13 cellular contexts compared by ENCODE assay signal in genomic region chr1:235315173-235315572, GRCh38. TPM values are rescaled to one million over a fixed set of nuclear protein-coding genes. Genes with fewer than 3 reads are reported as not detected.
DNase-seq lines count a peak whose midpoint lies in the region; ATAC-seq, FAIRE-seq and TF ChIP-seq lines count a peak whose summit lies in the region.
"Had no signal": no experiment of that assay in that cellular context is flagged by ENCODE, and none has a peak within 500 bp of the region (broad histone marks: within the 10 kb centered on the region; RNA-seq: fewer than 3 reads in every experiment).

No MANE protein-coding gene starts in this region.

- no peak overlapping the region for H3K4me3 Mint-ChIP-seq in MCF 10A (ENCODE audit: unreplicated experiment)

- no peak overlapping the region for H2BK5ac ChIP-seq in IMR-90 (ENCODE audit: low read depth, low read length, poor library complexity, severe bottlenecking)

- H3K27me3 ChIP-seq in mammary epithelial cell (ENCODE audit: insufficient read depth, low read length) (no peaks in the 10 kb centered on the region), IMR-90 (ENCODE audit: control insufficient read depth, insufficient read depth, low read length) (no peaks in the 10 kb centered on the region), GM12878 (replicated peaks in 1 of 2; ENCODE audit: control insufficient read depth in 2 of 2, insufficient read depth in 2 of 2, low read length in 1 of 2) (no peaks in the 10 kb centered on the region), smooth muscle cell (ENCODE audit: low read depth) (no peaks in the 10 kb centered on the region)

- H4K20me1 ChIP-seq in mammary epithelial cell (ENCODE audit: insufficient read depth, low read length) (no peaks in the 10 kb centered on the region), IMR-90 (ENCODE audit: insufficient read depth, low read length) (peaks cover 89% of the 10 kb centered on the region), GM12878 (ENCODE audit: control insufficient read depth, insufficient read depth) (no peaks in the 10 kb centered on the region), smooth muscle cell (ENCODE audit: low read depth) (peaks cover 100% of the 10 kb centered on the region)

- H3K9me3 ChIP-seq in mammary epithelial cell (replicated peaks; ENCODE audit: insufficient read depth, low read length) (no peaks in the 10 kb centered on the region), IMR-90 (ENCODE audit: control insufficient read depth, insufficient read depth, low read length) (no peaks in the 10 kb centered on the region), GM12878 (replicated peaks; ENCODE audit: control insufficient read depth, insufficient read depth, low read length) (no peaks in the 10 kb centered on the region), smooth muscle cell (replicated peaks; ENCODE audit: low read depth) (no peaks in the 10 kb centered on the region)

- no peak overlapping the region for H2AK5ac ChIP-seq in IMR-90 (ENCODE audit: low read depth, low read length)

- no peak overlapping the region for H3K4me3 ChIP-seq in mammary epithelial cell (replicated peaks in 1 of 3; ENCODE audit: insufficient read depth in 1 of 3, low read depth in 2 of 3, low read length in 3 of 3)
- H3K4me3 ChIP-seq in IMR-90 (ENCODE audit: insufficient read depth, low read depth, low read length) = no peak overlapping the region
- H3K4me3 ChIP-seq in GM12878 = no peak overlapping the region
- no peak overlapping the region for H3K4me3 ChIP-seq in smooth muscle cell

- intact Hi-C loops in MCF 10A (cut with micrococcal nuclease) (no loop called here), mammary epithelial cell (cut with micrococcal nuclease) (no loop called here), IMR-90 (cut with micrococcal nuclease) (no loop called here), GM12878 (cut with micrococcal nuclease; ENCODE audit: unreplicated experiment) (no loop called here)

- H2BK120ac ChIP-seq in IMR-90 (ENCODE audit: low read depth, low read length) = no peak overlapping the region

- no peak overlapping the region for H3K56ac ChIP-seq in IMR-90 (ENCODE audit: extremely low read depth, insufficient read depth, low read length)

- H3K4me1 ChIP-seq in mammary epithelial cell (ENCODE audit: insufficient read depth, low read length) = peaks cover 13% of the 10 kb centered on the region
- peaks cover 4% of the 10 kb centered on the region; the same call in 1 of the 2 replicates for H3K4me1 ChIP-seq in IMR-90 (ENCODE audit: control insufficient read depth, insufficient read depth, low read length)
- peaks cover 6% of the 10 kb centered on the region; the same call in 1 of the 2 replicates for H3K4me1 ChIP-seq in GM12878 (ENCODE audit: control insufficient read depth, insufficient read depth, low read length)
- peaks cover 6% of the 10 kb centered on the region for H3K4me1 ChIP-seq in smooth muscle cell (ENCODE audit: low read depth)

- POLR2A ChIA-PET in MCF 10A (lab: Yijun Ruan, JAX) (interaction anchor here (1.0 to 9.6 kb wide), 3 partner anchors 12 to 52 kb away, joined by 3 to 193 read pairs (median 4); partner anchors contain the start of genes ARID4B, GGPS1 and TBCE), IMR-90 (lab: Charles Lee; ENCODE audit: unreplicated experiment) (interaction anchor here (0.6 kb wide), 1 partner anchor 11 kb away, joined by 4 read pairs; no protein-coding TSS in a partner anchor), GM12878 (lab: Charles Lee) (interaction anchor here (1.2 to 3.3 kb wide), 3 partner anchors 9 to 54 kb away, joined by 3 to 11 read pairs (median 4); no protein-coding TSS in a partner anchor)

- H2AFZ ChIP-seq in mammary epithelial cell (ENCODE audit: low read depth, low read length) (no peak overlapping the region), IMR-90 (replicated peaks; ENCODE audit: low read length, poor library complexity) (no peak overlapping the region), GM12878 (ENCODE audit: control insufficient read depth, low read depth, low read length) (no peak overlapping the region), smooth muscle cell (ENCODE audit: low read depth) (no peak overlapping the region)
- H2AFZ ChIP-seq: GM23248 had no signal

- no peaks in the 10 kb centered on the region for H3K27me3 Mint-ChIP-seq in MCF 10A (ENCODE audit: insufficient read depth, unreplicated experiment)

- no peak for FAIRE-seq in GM12878 (lab: Jason Lieb, UNC)

- no peak overlapping the region for H3K14ac ChIP-seq in IMR-90 (replicated peaks; ENCODE audit: low read depth, low read length)

- H4K91ac ChIP-seq in IMR-90 (ENCODE audit: insufficient read depth, low read depth, low read length) = no peak overlapping the region

- H4K8ac ChIP-seq in IMR-90 (ENCODE audit: low read depth in 2 of 2, low read length in 2 of 2) = no peak overlapping the region

- in situ Hi-C loops in mammary epithelial cell (cut with MboI; ENCODE audit: low sequenced_read_pairs in 2 of 2) (no loop called here), IMR-90 (cut with MboI; ENCODE audit: low sequenced_read_pairs) (no loop called here), GM12878 (cut with MboI) (no loop called here)

- no peak for TF ChIP-seq POLR2A in IMR-90 (IDR thresholded peaks at IDR 0.05; ENCODE audit: low read depth, low read length)
- TF ChIP-seq POLR2A in GM12878 (IDR thresholded peaks at IDR 0.05; ENCODE audit: low read depth, low read length) = no peak

- TF ChIP-seq CTCF in MCF 10A (IDR thresholded peaks at IDR 0.05; ENCODE audit: unreplicated experiment) (no peak), mammary epithelial cell (conservative IDR thresholded peaks at IDR 0.05 in 1 of 2, IDR thresholded peaks at IDR 0.05 in 1 of 2; ENCODE audit: extremely low read depth in 1 of 2, insufficient read depth in 1 of 2, low read depth in 1 of 2, low read length in 2 of 2) (no peak), IMR-90 (conservative IDR thresholded peaks at IDR 0.05; ENCODE audit: low read depth, low read length) (no peak), GM12878 (IDR thresholded peaks at IDR 0.05 in 2 of 3, conservative IDR thresholded peaks at IDR 0.05 in 1 of 3; ENCODE audit: control insufficient read depth in 2 of 3, extremely low read depth in 1 of 3, insufficient read depth in 1 of 3, low read depth in 3 of 3, low read length in 3 of 3) (no peak), smooth muscle cell (IDR thresholded peaks at IDR 0.05; ENCODE audit: borderline replicate concordance, insufficient read depth, poor library complexity, severe bottlenecking) (no peak)

- H3K4me2 ChIP-seq in mammary epithelial cell (ENCODE audit: insufficient read depth, low read depth, low read length) (no peak overlapping the region), IMR-90 (ENCODE audit: low read depth, low read length) (no peak overlapping the region), GM12878 (ENCODE audit: control insufficient read depth, insufficient read depth) (peak overlapping the region; percentile 21; the same call in 1 of the 2 replicates), smooth muscle cell (no peak overlapping the region)

- TF ChIP-seq EP300 in GM12878 (IDR thresholded peaks at IDR 0.05; ENCODE audit: borderline replicate concordance in 1 of 2, control insufficient read depth in 1 of 2, low read depth in 2 of 2, low read length in 2 of 2) = no peak

- WGBS in mammary epithelial cell (ENCODE audit: low coverage, missing lambda C conversion rate) = 100% methylated on average over 5 of the region's 5 CpGs
- WGBS in IMR-90 (ENCODE audit: extremely low coverage in 2 of 2, insufficient read length in 1 of 2), 2 experiments = no CpG with 5 or more reads among the region's 5 CpGs
- WGBS in GM12878 (ENCODE audit: insufficient coverage, insufficient replicate concordance, low lambda C conversion rate, missing lambda C conversion rate) = 73% methylated on average over 5 of the region's 5 CpGs
- 96% methylated on average over 5 of the region's 5 CpGs for WGBS in smooth muscle cell (ENCODE audit: low lambda C conversion rate)

- no peak overlapping the region for H4K5ac ChIP-seq in IMR-90 (ENCODE audit: low read depth, low read length)

- H3K18ac ChIP-seq in IMR-90 (ENCODE audit: low read depth, low read length) = no peak overlapping the region

- ATAC-seq in IMR-90 (ENCODE audit: low read depth) (no peak), GM12878 (no peak), GM21447 (IDR thresholded peaks at IDR 0.05; ENCODE audit: unreplicated experiment) (no peak)

- no peak overlapping the region for H2BK15ac ChIP-seq in IMR-90 (ENCODE audit: low read depth, low read length)

- H2BK20ac ChIP-seq in IMR-90 (ENCODE audit: low read depth, low read length) = no peak overlapping the region

- no peaks in the 10 kb centered on the region for H3K9me3 Mint-ChIP-seq in MCF 10A (ENCODE audit: unreplicated experiment)

- no peak for DNase-seq in MCF 10A (ENCODE audit: unreplicated experiment)
- no peak for DNase-seq in mammary epithelial cell
- no peak for DNase-seq in IMR-90
- DNase-seq in GM12878 (ENCODE audit: low read depth, low spot score) = no peak
- no peak for DNase-seq in smooth muscle cell (lab: John Stamatoyannopoulos, UW; ENCODE audit: unreplicated experiment)
- DNase-seq in globus pallidus (ENCODE audit: low spot score) = no peak
- DNase-seq: GM23248, KBM-7, NCI-H1048, NCI-H146, NCI-H2081, NCI-H510A treated with DMSO at 0.1 percent for 48 hours had no signal

- BruUV-seq in MCF 10A (replicated peaks; lab: Mats Ljungman, UMichigan) (no TSS peak), mammary epithelial cell (replicated peaks; lab: Mats Ljungman, UMichigan) (no TSS peak), IMR-90 (replicated peaks; lab: Mats Ljungman, UMichigan) (no TSS peak), GM12878 (replicated peaks; lab: Mats Ljungman, UMichigan) (TSS peak; percentile 3)

- TF ChIP-seq RAD21 in IMR-90 (IDR thresholded peaks at IDR 0.05; ENCODE audit: low read length) (no peak), GM12878 (IDR thresholded peaks at IDR 0.05; ENCODE audit: insufficient read depth, low read depth, low read length) (no peak)

- no peak overlapping the region for H3K23ac ChIP-seq in IMR-90 (ENCODE audit: low read depth, low read length)

- H3F3A ChIP-seq in smooth muscle cell (ENCODE audit: low read depth) = peaks cover 6% of the 10 kb centered on the region

- H3K27ac ChIP-seq in mammary epithelial cell (ENCODE audit: insufficient read depth, low read depth, low read length) (no peak overlapping the region), IMR-90 (ENCODE audit: insufficient read depth, low read length) (no peak overlapping the region), GM12878 (ENCODE audit: control insufficient read depth, insufficient read depth) (no peak overlapping the region), smooth muscle cell (ENCODE audit: low read depth) (peak overlapping the region; percentile 17)
- H3K27ac ChIP-seq: GM23248 had no signal

- H2AK9ac ChIP-seq in IMR-90 (replicated peaks; ENCODE audit: low read depth, low read length, poor library complexity) = no peak overlapping the region

- H3K9ac ChIP-seq in mammary epithelial cell (ENCODE audit: insufficient read depth, low read length) (no peak overlapping the region), IMR-90 (ENCODE audit: low read depth, low read length) (no peak overlapping the region), GM12878 (ENCODE audit: control insufficient read depth, insufficient read depth, low read length) (no peak overlapping the region), smooth muscle cell (ENCODE audit: low read depth) (no peak overlapping the region)

- H3K4ac ChIP-seq in IMR-90 (ENCODE audit: low read depth, low read length) = no peak overlapping the region

- dilution Hi-C loops in mammary epithelial cell (cut with HindIII; ENCODE audit: low sequenced_read_pairs) = no loop called here
- dilution Hi-C loops in IMR-90 (cut with HindIII; ENCODE audit: low sequenced_read_pairs, unreplicated experiment) = no loop called here

- H3K27ac Mint-ChIP-seq in MCF 10A (ENCODE audit: low read depth, unreplicated experiment) = peak overlapping the region; percentile 62

- H3K4me1 Mint-ChIP-seq in MCF 10A (ENCODE audit: insufficient read depth, unreplicated experiment) = peaks cover 30% of the 10 kb centered on the region

- H3K79me2 ChIP-seq in mammary epithelial cell (ENCODE audit: insufficient read depth, low read length) (peaks cover 95% of the 10 kb centered on the region), GM12878 (ENCODE audit: control insufficient read depth, insufficient read depth, low read length) (peaks cover 80% of the 10 kb centered on the region), smooth muscle cell (ENCODE audit: low read depth) (peaks cover 100% of the 10 kb centered on the region)

- H3K36me3 ChIP-seq in mammary epithelial cell (ENCODE audit: insufficient read depth, low read length) = peaks cover 4% of the 10 kb centered on the region
- H3K36me3 ChIP-seq in IMR-90 (ENCODE audit: control insufficient read depth, insufficient read depth, low read length) = peaks cover 10% of the 10 kb centered on the region
- peaks cover 0 to 20% of the 10 kb centered on the region in 2 experiments; a peak in 2 of 4 replicates for H3K36me3 ChIP-seq in GM12878 (ENCODE audit: control insufficient read depth in 2 of 2, insufficient read depth in 2 of 2, low read length in 1 of 2)
- H3K36me3 ChIP-seq in smooth muscle cell (ENCODE audit: low read depth) = no peaks in the 10 kb centered on the region

- H3K9me1 ChIP-seq in IMR-90 (ENCODE audit: insufficient read depth, low read length) = peaks cover 11% of the 10 kb centered on the region

- RAD21 ChIA-PET in GM12878 (lab: Charles Lee; ENCODE audit: unreplicated experiment) = interaction anchor here (1.8 kb wide), 1 partner anchor 39 kb away, joined by 7 read pairs; no protein-coding TSS in a partner anchor

- H3K36me3 Mint-ChIP-seq in MCF 10A (ENCODE audit: insufficient read depth, unreplicated experiment) = peaks cover 23% of the 10 kb centered on the region

- CTCF ChIA-PET in MCF 10A (lab: Yijun Ruan, JAX) = interaction anchor here (1.2 to 1.5 kb wide), 3 partner anchors 9 to 31 kb away, joined by 4 to 5 read pairs (median 5); no protein-coding TSS in a partner anchor
- CTCF ChIA-PET in mammary epithelial cell (lab: Charles Lee; ENCODE audit: low non-redundant PET) = no interaction called here
- CTCF ChIA-PET in IMR-90 (lab: Yijun Ruan, JAX) = no interaction called here
- CTCF ChIA-PET in GM12878 (lab: Yijun Ruan, JAX) = interaction anchor here (1.3 to 4.2 kb wide), 4 partner anchors 8 to 198 kb away, joined by 4 to 16 read pairs (median 5); no protein-coding TSS in a partner anchor

- SMC1A ChIA-PET in GM12878 (lab: Charles Lee; ENCODE audit: uncharacterized antibody, unreplicated experiment) = interaction anchor here (0.6 to 3.4 kb wide), 6 partner anchors 9 to 64 kb away, joined by 3 to 17 read pairs (median 4); no protein-coding TSS in a partner anchor

- H3K79me1 ChIP-seq in IMR-90 (ENCODE audit: low read depth in 1 of 2, low read length in 2 of 2) = peaks cover 3 to 60% of the 10 kb centered on the region in 2 experiments; a peak in 3 of 4 replicates

RNA-seq across cellular contexts. Expression of gene ARID4B, which starts 12.8 kb away (rescaled TPM):
- total RNA-seq in MCF 10A (2022) (48.7 and 61.0 TPM in 2 replicates), mammary epithelial cell (10 to 100 TPM; 20.5 to 24.6 TPM), IMR-90 (2012; rRNA removed) (16.0 and 23.9 TPM in 2 replicates), GM12878 (2014; rRNA removed) (30.8 and 32.3 TPM in 2 replicates), GM12878 (2014; rRNA removed; fragmentation: Illumina TruSeq; extraction: Trizol) (39.1 and 40.7 TPM in 2 replicates), GM12878 (2021) (25.2 and 29.9 TPM in 2 replicates), smooth muscle cell (33.2 and 40.3 TPM in 2 replicates)
- polyA plus RNA-seq in mammary epithelial cell (4.9 TPM), IMR-90 (2012; rRNA removed) (7.0 and 8.5 TPM in 2 replicates), GM12878 (2011; rRNA removed) (20.8 and 38.1 TPM in 2 replicates), GM12878 (2014; fragmentation: Illumina TruSeq; extraction: Trizol) (26.1 and 37.4 TPM in 2 replicates), GM12878 (2014; fragmentation: Nextera tagmentation; extraction: Ambion mirVana) (10 to 100 TPM; 13.6 to 19.1 TPM), GM12878 (2014; rRNA removed) (16.1 and 16.9 TPM in 2 replicates), GM12878 (2016; fragmentation: Nextera tagmentation; extraction: Ambion mirVana) (10 to 100 TPM; 31.7 to 33.1 TPM), smooth muscle cell (29.0 and 39.1 TPM in 2 replicates)
- polyA minus RNA-seq in mammary epithelial cell = 121 TPM
- polyA plus RNA-seq in IMR-90 (2012; cell fraction: cytosol; rRNA removed) = 1.0 and 1.3 TPM in 2 replicates
- polyA plus RNA-seq in IMR-90 (2012; cell fraction: nucleus; rRNA removed; ENCODE audit: low replicate concordance) = 2.8 and 17.8 TPM in 2 replicates
- 205 and 208 TPM in 2 replicates for total RNA-seq in GM12878 (2013; cell fraction: nucleolus; rRNA removed)
- polyA plus RNA-seq in GM12878 (2011; ENCODE audit: low read depth) = 14.4 TPM
- polyA plus RNA-seq in GM12878 (2011; cell fraction: cytosol; rRNA removed) = 6.9 and 7.6 TPM in 2 replicates
- 27.7 and 28.1 TPM in 2 replicates for polyA plus RNA-seq in GM12878 (2011; cell fraction: nucleus; rRNA removed)
- polyA plus RNA-seq in GM12878 (2012) = 18.1 and 21.5 TPM in 2 replicates
- polyA minus RNA-seq in GM12878 (2011; rRNA and poly(A)+ RNA removed) = 30.9 and 49.3 TPM in 2 replicates
- polyA minus RNA-seq in GM12878 (2011; cell fraction: cytosol; rRNA and poly(A)+ RNA removed) = 10.4 and 12.1 TPM in 2 replicates
- 34.6 and 72.5 TPM in 2 replicates for polyA minus RNA-seq in GM12878 (2011; cell fraction: nucleus; rRNA and poly(A)+ RNA removed)

RNA-seq across cellular contexts. Expression of gene GGPS1, which starts 13.2 kb away (rescaled TPM):
- 56.5 and 74.8 TPM in 2 replicates for total RNA-seq in MCF 10A (2022)
- 10 to 100 TPM; 35.8 to 37.9 TPM for total RNA-seq in mammary epithelial cell
- 18.0 TPM for polyA plus RNA-seq in mammary epithelial cell
- 37.6 TPM for polyA minus RNA-seq in mammary epithelial cell
- 21.5 and 23.1 TPM in 2 replicates for total RNA-seq in IMR-90 (2012; rRNA removed)
- 11.9 and 16.4 TPM in 2 replicates for polyA plus RNA-seq in IMR-90 (2012; rRNA removed)
- polyA plus RNA-seq in IMR-90 (2012; cell fraction: cytosol; rRNA removed) = 2.2 TPM in 2 replicates
- polyA plus RNA-seq in IMR-90 (2012; cell fraction: nucleus; rRNA removed; ENCODE audit: low replicate concordance) = 0.34 and 5.8 TPM in 2 replicates
- 8.5 and 8.7 TPM in 2 replicates for total RNA-seq in GM12878 (2013; cell fraction: nucleolus; rRNA removed)
- total RNA-seq in GM12878 (2014; rRNA removed) = 14.2 and 15.1 TPM in 2 replicates
- 15.7 TPM in 2 replicates for total RNA-seq in GM12878 (2014; rRNA removed; fragmentation: Illumina TruSeq; extraction: Trizol)
- total RNA-seq in GM12878 (2021) = 19.6 and 21.3 TPM in 2 replicates
- 6.9 TPM for polyA plus RNA-seq in GM12878 (2011; ENCODE audit: low read depth)
- polyA plus RNA-seq in GM12878 (2011; rRNA removed) = 33.5 and 48.5 TPM in 2 replicates
- polyA plus RNA-seq in GM12878 (2011; cell fraction: cytosol; rRNA removed) = 16.9 and 20.6 TPM in 2 replicates
- 8.9 and 9.6 TPM in 2 replicates for polyA plus RNA-seq in GM12878 (2011; cell fraction: nucleus; rRNA removed)
- 10.3 and 16.9 TPM in 2 replicates for polyA plus RNA-seq in GM12878 (2012)
- polyA plus RNA-seq in GM12878 (2014; fragmentation: Illumina TruSeq; extraction: Trizol) = 23.3 and 24.7 TPM in 2 replicates
- 10 to 100 TPM; 28.9 to 36.0 TPM for polyA plus RNA-seq in GM12878 (2014; fragmentation: Nextera tagmentation; extraction: Ambion mirVana)
- polyA plus RNA-seq in GM12878 (2014; rRNA removed) = 17.3 and 19.4 TPM in 2 replicates
- polyA plus RNA-seq in GM12878 (2016; fragmentation: Nextera tagmentation; extraction: Ambion mirVana) = 10 to 100 TPM; 25.8 to 29.2 TPM
- 18.0 and 20.7 TPM in 2 replicates for polyA minus RNA-seq in GM12878 (2011; rRNA and poly(A)+ RNA removed)
- 8.4 and 11.1 TPM in 2 replicates for polyA minus RNA-seq in GM12878 (2011; cell fraction: cytosol; rRNA and poly(A)+ RNA removed)
- polyA minus RNA-seq in GM12878 (2011; cell fraction: nucleus; rRNA and poly(A)+ RNA removed) = 2.7 and 3.1 TPM in 2 replicates
- 41.3 and 45.8 TPM in 2 replicates for total RNA-seq in smooth muscle cell
- 47.5 and 48.1 TPM in 2 replicates for polyA plus RNA-seq in smooth muscle cell

RNA-seq across cellular contexts. Expression of gene TBCE, which starts 52.1 kb away (rescaled TPM):
- total RNA-seq in MCF 10A (2022) = 45.6 and 52.5 TPM in 2 replicates
- 10 to 100 TPM; 15.8 to 19.4 TPM for total RNA-seq in mammary epithelial cell
- polyA plus RNA-seq in mammary epithelial cell = 15.2 TPM
- polyA minus RNA-seq in mammary epithelial cell = 19.4 TPM
- 26.7 and 33.1 TPM in 2 replicates for total RNA-seq in IMR-90 (2012; rRNA removed)
- polyA plus RNA-seq in IMR-90 (2012; rRNA removed) = 21.6 and 25.3 TPM in 2 replicates
- 3.6 and 8.4 TPM in 2 replicates for polyA plus RNA-seq in IMR-90 (2012; cell fraction: cytosol; rRNA removed)
- 5.6 and 43.9 TPM in 2 replicates for polyA plus RNA-seq in IMR-90 (2012; cell fraction: nucleus; rRNA removed; ENCODE audit: low replicate concordance)
- total RNA-seq in GM12878 (2013; cell fraction: nucleolus; rRNA removed) = 47.6 and 50.0 TPM in 2 replicates
- total RNA-seq in GM12878 (2014; rRNA removed) = 25.3 and 26.1 TPM in 2 replicates
- total RNA-seq in GM12878 (2014; rRNA removed; fragmentation: Illumina TruSeq; extraction: Trizol) = 32.7 and 34.0 TPM in 2 replicates
- 19.7 and 22.7 TPM in 2 replicates for total RNA-seq in GM12878 (2021)
- 9.9 TPM for polyA plus RNA-seq in GM12878 (2011; ENCODE audit: low read depth)
- polyA plus RNA-seq in GM12878 (2011; rRNA removed) = 30.6 and 36.6 TPM in 2 replicates
- polyA plus RNA-seq in GM12878 (2011; cell fraction: cytosol; rRNA removed) = 12.9 and 16.2 TPM in 2 replicates
- 20.5 and 24.0 TPM in 2 replicates for polyA plus RNA-seq in GM12878 (2011; cell fraction: nucleus; rRNA removed)
- polyA plus RNA-seq in GM12878 (2012) = 20.4 and 21.4 TPM in 2 replicates
- polyA plus RNA-seq in GM12878 (2014; fragmentation: Illumina TruSeq; extraction: Trizol) = 31.0 and 46.5 TPM in 2 replicates
- polyA plus RNA-seq in GM12878 (2014; fragmentation: Nextera tagmentation; extraction: Ambion mirVana) = 10 to 100 TPM; 22.7 to 27.8 TPM
- polyA plus RNA-seq in GM12878 (2014; rRNA removed) = 24.2 and 26.3 TPM in 2 replicates
- 10 to 100 TPM; 39.3 to 48.7 TPM for polyA plus RNA-seq in GM12878 (2016; fragmentation: Nextera tagmentation; extraction: Ambion mirVana)
- polyA minus RNA-seq in GM12878 (2011; rRNA and poly(A)+ RNA removed) = 14.7 and 18.5 TPM in 2 replicates
- 6.9 and 10.0 TPM in 2 replicates for polyA minus RNA-seq in GM12878 (2011; cell fraction: cytosol; rRNA and poly(A)+ RNA removed)
- polyA minus RNA-seq in GM12878 (2011; cell fraction: nucleus; rRNA and poly(A)+ RNA removed) = 10.0 and 21.5 TPM in 2 replicates
- 24.0 and 31.1 TPM in 2 replicates for total RNA-seq in smooth muscle cell
- 28.4 and 30.5 TPM in 2 replicates for polyA plus RNA-seq in smooth muscle cell

Comparison
In these comparisons a context has a peak if more than half of its experiments do, and no peak if none do; other contexts are left out.
1. CTCF ChIA-PET loops: an anchor here in MCF 10A (1.2 to 1.5 kb wide) and GM12878 (1.3 to 4.2 kb wide); none called in mammary epithelial cell and IMR-90.